12 cellular contexts compared by ENCODE assay signal in the genomic region with DNA sequence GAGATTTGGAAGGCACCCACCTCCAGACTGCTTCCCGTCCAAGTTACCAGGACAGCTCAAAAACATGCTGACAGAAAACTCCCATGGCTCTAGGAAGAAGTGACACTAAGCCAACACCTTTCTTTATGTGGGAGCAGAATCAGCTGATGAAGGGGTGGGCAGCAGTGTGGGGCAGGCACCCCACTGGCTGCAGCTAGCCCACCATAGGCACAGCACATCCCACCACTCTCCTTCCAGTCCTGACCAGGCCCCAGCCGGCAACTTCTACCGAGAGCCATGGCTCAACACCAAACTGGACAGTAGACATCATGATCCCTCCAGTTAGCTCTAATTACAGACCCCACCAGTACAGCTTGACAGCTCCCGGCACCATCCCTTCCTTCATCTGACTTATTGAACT. TPM values are rescaled to one million over a fixed set of nuclear protein-coding genes. Genes with fewer than 3 reads are reported as not detected.
A peak's percentile ranks its signal among the peaks of the same experiment; 100 is the strongest.
DNase-seq lines count a peak whose midpoint lies in the region; ATAC-seq lines count a peak whose summit lies in the region.
"Had no signal": no experiment of that assay in that cellular context is flagged by ENCODE, and none has a peak within 500 bp of the region (broad histone marks: within the 10 kb centered on the region; RNA-seq: fewer than 3 reads in every experiment).

No MANE protein-coding gene starts in this region.

- ATAC-seq in left ventricle myocardium superior (peak; percentile 31), GM19035 (IDR thresholded peaks at IDR 0.05; ENCODE audit: unreplicated experiment) (no peak)
- ATAC-seq in stimulated activated naive B cell treated with anti-CD40 and anti-IgM and Interleukin-4, amounts not matched to agents 10 μg/mL and 1 μg/mL and 100 μg/mL, for 72 hours (replicated peaks): no peak

- POLR2A ChIA-PET in activated CD4-positive, alpha-beta memory T cell treated with anti-CD3 and anti-CD28 coated beads for 36 hours (lab: Charles Lee): interaction anchor here (1.6 kb wide), 2 partner anchors 46 to 54 kb away, joined by 6 to 12 read pairs; no protein-coding TSS in a partner anchor
- POLR2A ChIA-PET in activated CD4-positive, alpha-beta memory T cell treated with anti-CD3 and anti-CD28 coated beads, Interleukin-2, amount 10 ng/mL, durations not matched to agents 7 days and 5 days (lab: Charles Lee): interaction anchor here (1.0 to 10.7 kb wide), 4 partner anchors 16 to 54 kb away, joined by 3 to 257 read pairs (median 31); partner anchors contain the start of gene SH2B3

- H3K4me3 Mint-ChIP-seq in activated CD4-positive, alpha-beta memory T cell treated with anti-CD3 and anti-CD28 coated beads for 36 hours: no peak overlapping the region
- H3K4me3 Mint-ChIP-seq in activated CD4-positive, alpha-beta memory T cell treated with anti-CD3 and anti-CD28 coated beads, Interleukin-2, amount 10 ng/mL, durations not matched to agents 7 days and 5 days: no peak overlapping the region
- H3K4me3 Mint-ChIP-seq in activated T-helper 2 cell treated with anti-CD3 and anti-CD28 coated beads, Interferon-gamma antibody, Interleukin-2, Interleukin-4, amounts not matched to agents 10 μg/mL and 5 μg/mL and 100 μg/mL, durations not matched to agents 14 hours and 24 hours and 36 hours (ENCODE audit: low read depth): no peak overlapping the region
- no peak overlapping the region for H3K4me3 Mint-ChIP-seq in stimulated activated naive B cell treated with anti-CD40 and anti-IgM and Interleukin-4, amounts not matched to agents 10 μg/mL and 1 μg/mL and 100 μg/mL, for 72 hours
- H3K4me3 Mint-ChIP-seq: activated naive CD4-positive, alpha-beta T cell treated with anti-CD3 and anti-CD28 coated beads for 36 hours had no signal

- peaks cover 57% of the 10 kb centered on the region for H3K36me3 Mint-ChIP-seq in activated CD4-positive, alpha-beta memory T cell treated with anti-CD3 and anti-CD28 coated beads for 36 hours
- H3K36me3 Mint-ChIP-seq in activated CD4-positive, alpha-beta memory T cell treated with anti-CD3 and anti-CD28 coated beads, Interleukin-2, amount 10 ng/mL, durations not matched to agents 7 days and 5 days (ENCODE audit: low read depth): peaks cover 74% of the 10 kb centered on the region
- H3K36me3 Mint-ChIP-seq in activated T-helper 2 cell treated with anti-CD3 and anti-CD28 coated beads, Interferon-gamma antibody, Interleukin-2, Interleukin-4, amounts not matched to agents 10 μg/mL and 5 μg/mL and 100 μg/mL, durations not matched to agents 14 hours and 24 hours and 36 hours (ENCODE audit: low read depth): peaks cover 76% of the 10 kb centered on the region
- H3K36me3 Mint-ChIP-seq in stimulated activated naive B cell treated with anti-CD40 and anti-IgM and Interleukin-4, amounts not matched to agents 10 μg/mL and 1 μg/mL and 100 μg/mL, for 72 hours: peaks cover 53 to 72% of the 10 kb centered on the region in 2 donors

- CTCF ChIA-PET in activated CD4-positive, alpha-beta memory T cell treated with anti-CD3 and anti-CD28 coated beads for 36 hours (lab: Charles Lee): interaction anchor here (0.6 to 28.6 kb wide), 15 partner anchors 11 to 266 kb away, joined by 3 to 1161 read pairs (median 9); partner anchors contain the start of gene SH2B3
- CTCF ChIA-PET in activated CD4-positive, alpha-beta memory T cell treated with anti-CD3 and anti-CD28 coated beads, Interleukin-2, amount 10 ng/mL, durations not matched to agents 7 days and 5 days (lab: Charles Lee): interaction anchor here (1.0 to 14.4 kb wide), 12 partner anchors 11 to 362 kb away, joined by 3 to 527 read pairs (median 8); partner anchors contain the start of gene SH2B3

- H3K4me1 Mint-ChIP-seq in activated CD4-positive, alpha-beta memory T cell treated with anti-CD3 and anti-CD28 coated beads for 36 hours (ENCODE audit: low read depth): peaks cover 50% of the 10 kb centered on the region
- H3K4me1 Mint-ChIP-seq in activated CD4-positive, alpha-beta memory T cell treated with anti-CD3 and anti-CD28 coated beads, Interleukin-2, amount 10 ng/mL, durations not matched to agents 7 days and 5 days: peaks cover 52% of the 10 kb centered on the region
- H3K4me1 Mint-ChIP-seq in activated T-helper 2 cell treated with anti-CD3 and anti-CD28 coated beads, Interferon-gamma antibody, Interleukin-2, Interleukin-4, amounts not matched to agents 10 μg/mL and 5 μg/mL and 100 μg/mL, durations not matched to agents 14 hours and 24 hours and 36 hours (ENCODE audit: low read depth): peaks cover 50% of the 10 kb centered on the region
- H3K4me1 Mint-ChIP-seq in stimulated activated naive B cell treated with anti-CD40 and anti-IgM and Interleukin-4, amounts not matched to agents 10 μg/mL and 1 μg/mL and 100 μg/mL, for 72 hours: peaks cover 34 to 56% of the 10 kb centered on the region in 2 donors

- no peak for DNase-seq in activated CD4-positive, alpha-beta memory T cell treated with anti-CD3 and anti-CD28 coated beads for 36 hours
- no peak for DNase-seq in activated CD4-positive, alpha-beta memory T cell treated with anti-CD3 and anti-CD28 coated beads, Interleukin-2, amount 10 ng/mL, durations not matched to agents 7 days and 5 days
- DNase-seq in activated T-helper 2 cell treated with anti-CD3 and anti-CD28 coated beads, Interferon-gamma antibody, Interleukin-2, Interleukin-4, amounts not matched to agents 10 μg/mL and 5 μg/mL and 100 μg/mL, durations not matched to agents 14 hours and 24 hours and 36 hours (ENCODE audit: low spot score): no peak
- DNase-seq in left ventricle myocardium superior: no peak
- DNase-seq in stimulated activated naive B cell treated with anti-CD40 and anti-IgM and Interleukin-4, amounts not matched to agents 10 μg/mL and 1 μg/mL and 100 μg/mL, for 72 hours: no peak
- DNase-seq in AG20443 (ENCODE audit: low spot score): no peak
- DNase-seq in activated CD4-positive, alpha-beta T cell treated with anti-CD3 and anti-CD28 coated beads for 4 hours: no peak
- DNase-seq: activated naive CD4-positive, alpha-beta T cell treated with anti-CD3 and anti-CD28 coated beads for 36 hours; GDM1; NCI-H2171 treated with DMSO at 0.1 percent for 48 hours; small intestine had no signal

- no peaks in the 10 kb centered on the region for H3K9me3 Mint-ChIP-seq in activated CD4-positive, alpha-beta memory T cell treated with anti-CD3 and anti-CD28 coated beads for 36 hours
- H3K9me3 Mint-ChIP-seq in activated CD4-positive, alpha-beta memory T cell treated with anti-CD3 and anti-CD28 coated beads, Interleukin-2, amount 10 ng/mL, durations not matched to agents 7 days and 5 days: no peaks in the 10 kb centered on the region
- H3K9me3 Mint-ChIP-seq in activated T-helper 2 cell treated with anti-CD3 and anti-CD28 coated beads, Interferon-gamma antibody, Interleukin-2, Interleukin-4, amounts not matched to agents 10 μg/mL and 5 μg/mL and 100 μg/mL, durations not matched to agents 14 hours and 24 hours and 36 hours: no peaks in the 10 kb centered on the region
- no peaks in the 10 kb centered on the region for H3K9me3 Mint-ChIP-seq in stimulated activated naive B cell treated with anti-CD40 and anti-IgM and Interleukin-4, amounts not matched to agents 10 μg/mL and 1 μg/mL and 100 μg/mL, for 72 hours
- H3K9me3 Mint-ChIP-seq: activated naive CD4-positive, alpha-beta T cell treated with anti-CD3 and anti-CD28 coated beads for 36 hours had no signal

- no peaks in the 10 kb centered on the region for H3K27me3 Mint-ChIP-seq in activated CD4-positive, alpha-beta memory T cell treated with anti-CD3 and anti-CD28 coated beads for 36 hours
- no peaks in the 10 kb centered on the region for H3K27me3 Mint-ChIP-seq in activated CD4-positive, alpha-beta memory T cell treated with anti-CD3 and anti-CD28 coated beads, Interleukin-2, amount 10 ng/mL, durations not matched to agents 7 days and 5 days
- no peaks in the 10 kb centered on the region for H3K27me3 Mint-ChIP-seq in activated T-helper 2 cell treated with anti-CD3 and anti-CD28 coated beads, Interferon-gamma antibody, Interleukin-2, Interleukin-4, amounts not matched to agents 10 μg/mL and 5 μg/mL and 100 μg/mL, durations not matched to agents 14 hours and 24 hours and 36 hours (ENCODE audit: low read depth)
- no peaks in the 10 kb centered on the region for H3K27me3 Mint-ChIP-seq in stimulated activated naive B cell treated with anti-CD40 and anti-IgM and Interleukin-4, amounts not matched to agents 10 μg/mL and 1 μg/mL and 100 μg/mL, for 72 hours

- intact Hi-C loops in activated CD4-positive, alpha-beta memory T cell treated with anti-CD3 and anti-CD28 coated beads for 36 hours (cut with micrococcal nuclease): loop anchor here (1.0 to 5.0 kb wide), 3 partner anchors 47 to 77 kb away; no protein-coding TSS in a partner anchor
- intact Hi-C loops in activated T-helper 2 cell treated with anti-CD3 and anti-CD28 coated beads, Interferon-gamma antibody, Interleukin-2, Interleukin-4, amounts not matched to agents 10 μg/mL and 5 μg/mL and 100 μg/mL, durations not matched to agents 14 hours and 24 hours and 36 hours (cut with micrococcal nuclease): loop anchor here (1.0 kb wide), 2 partner anchors 47 to 53 kb away; no protein-coding TSS in a partner anchor
- intact Hi-C loops in left ventricle myocardium superior (cut with micrococcal nuclease): loop anchor here (2.0 kb wide), 1 partner anchor 48 kb away; no protein-coding TSS in a partner anchor

- H3K27ac Mint-ChIP-seq in activated CD4-positive, alpha-beta memory T cell treated with anti-CD3 and anti-CD28 coated beads for 36 hours: peak overlapping the region; percentile 16
- H3K27ac Mint-ChIP-seq in activated CD4-positive, alpha-beta memory T cell treated with anti-CD3 and anti-CD28 coated beads, Interleukin-2, amount 10 ng/mL, durations not matched to agents 7 days and 5 days: no peak overlapping the region
- peak overlapping the region; percentile 3 for H3K27ac Mint-ChIP-seq in activated T-helper 2 cell treated with anti-CD3 and anti-CD28 coated beads, Interferon-gamma antibody, Interleukin-2, Interleukin-4, amounts not matched to agents 10 μg/mL and 5 μg/mL and 100 μg/mL, durations not matched to agents 14 hours and 24 hours and 36 hours
- peak overlapping the region; percentile 67 for H3K27ac Mint-ChIP-seq in stimulated activated naive B cell treated with anti-CD40 and anti-IgM and Interleukin-4, amounts not matched to agents 10 μg/mL and 1 μg/mL and 100 μg/mL, for 72 hours
- H3K27ac Mint-ChIP-seq: activated naive CD4-positive, alpha-beta T cell treated with anti-CD3 and anti-CD28 coated beads for 36 hours had no signal

RNA-seq across cellular contexts. Expression of gene SH2B3, which starts 45.0 kb away (rescaled TPM):
- total RNA-seq in activated CD4-positive, alpha-beta memory T cell treated with anti-CD3 and anti-CD28 coated beads for 36 hours: 10 to 100 TPM; 32.6 to 34.2 TPM
- 10 to 100 TPM; 18.8 to 20.2 TPM for total RNA-seq in activated CD4-positive, alpha-beta memory T cell treated with anti-CD3 and anti-CD28 coated beads, Interleukin-2, amount 10 ng/mL, durations not matched to agents 7 days and 5 days
- total RNA-seq in activated T-helper 2 cell treated with anti-CD3 and anti-CD28 coated beads, Interferon-gamma antibody, Interleukin-2, Interleukin-4, amounts not matched to agents 10 μg/mL and 5 μg/mL and 100 μg/mL, durations not matched to agents 14 hours and 24 hours and 36 hours: 48.3 and 50.9 TPM in 2 replicates
- total RNA-seq in left ventricle myocardium superior: 45.1 TPM
